Comparison of ENCODE assay signal across 8 cellular contexts in genomic region chr9:20640331-20641187, GRCh38. TPM values are rescaled to one million over a fixed set of nuclear protein-coding genes. Genes with fewer than 3 reads are reported as not detected.
DNase-seq lines count a peak whose midpoint lies in the region; ATAC-seq and TF ChIP-seq lines count a peak whose summit lies in the region.

No MANE protein-coding gene starts in this region.

- no peaks in the 10 kb centered on the region for H3K36me3 Mint-ChIP-seq in CD8-positive, alpha-beta memory T cell
- peaks cover 5% of the 10 kb centered on the region for H3K36me3 Mint-ChIP-seq in activated naive CD8-positive, alpha-beta T cell treated with anti-CD3 and anti-CD28 coated beads, Interleukin-2, amount 10 ng/mL, durations not matched to agents 7 days and 5 days

- H3K27me3 Mint-ChIP-seq in CD8-positive, alpha-beta memory T cell = peaks cover 2 to 3% of the 10 kb centered on the region in 2 donors
- peaks cover 2% of the 10 kb centered on the region for H3K27me3 Mint-ChIP-seq in activated naive CD8-positive, alpha-beta T cell treated with anti-CD3 and anti-CD28 coated beads, Interleukin-2, amount 10 ng/mL, durations not matched to agents 7 days and 5 days

- peak overlapping the region in 4 of 8 donors; percentile 3 to 68 (median 23) for H3K27ac Mint-ChIP-seq in CD8-positive, alpha-beta memory T cell
- peak overlapping the region; percentile 84 for H3K27ac Mint-ChIP-seq in activated naive CD8-positive, alpha-beta T cell treated with anti-CD3 and anti-CD28 coated beads, Interleukin-2, amount 10 ng/mL, durations not matched to agents 7 days and 5 days

- H3K36me3 ChIP-seq in CD8-positive, alpha-beta memory T cell (ENCODE audit: insufficient read depth, low read length) = no peaks in the 10 kb centered on the region

- no peaks in the 10 kb centered on the region for H3K9me3 Mint-ChIP-seq in CD8-positive, alpha-beta memory T cell
- no peaks in the 10 kb centered on the region for H3K9me3 Mint-ChIP-seq in activated naive CD8-positive, alpha-beta T cell treated with anti-CD3 and anti-CD28 coated beads, Interleukin-2, amount 10 ng/mL, durations not matched to agents 7 days and 5 days

- ATAC-seq in GM19397 (IDR thresholded peaks at IDR 0.05; ENCODE audit: unreplicated experiment) = peak; percentile 86
- peak; percentile 92 for ATAC-seq in HG03432 (IDR thresholded peaks at IDR 0.05; ENCODE audit: unreplicated experiment)
- ATAC-seq in activated naive CD8-positive, alpha-beta T cell treated with anti-CD3 and anti-CD28 coated beads, Interleukin-2, amount 10 ng/mL, durations not matched to agents 7 days and 5 days (ENCODE audit: low read depth) = peak; percentile 99

- peak overlapping the region; percentile 36 for H3K4me3 ChIP-seq in CD8-positive, alpha-beta memory T cell (ENCODE audit: low read length)

- DNase-seq in CD8-positive, alpha-beta memory T cell = peak; percentile 48 to 84 (median 67)
- DNase-seq in activated naive CD8-positive, alpha-beta T cell treated with anti-CD3 and anti-CD28 coated beads, Interleukin-2, amount 10 ng/mL, durations not matched to agents 7 days and 5 days = peak; percentile 66
- DNase-seq in midbrain (lab: John Stamatoyannopoulos, UW) (peak; percentile 17), superior temporal gyrus (ENCODE audit: extremely low spot score) (peak; percentile 73), SKM-1 treated with dmso at 0.1 percent for 144 hours (lab: John Stamatoyannopoulos, UW; ENCODE audit: unreplicated experiment) (no peak)

- CTCF ChIA-PET in CD8-positive, alpha-beta memory T cell (lab: Charles Lee) = interaction anchor here (0.8 kb wide), 1 partner anchor 11 kb away, joined by 3 read pairs; no protein-coding TSS in a partner anchor

- H3K4me1 ChIP-seq in CD8-positive, alpha-beta memory T cell (ENCODE audit: insufficient read depth, low read length) = peaks cover 17% of the 10 kb centered on the region

- peak; percentile 33; the same call in 1 of the 2 replicates for TF ChIP-seq POLR2A in Raji (IDR thresholded peaks at IDR 0.05; ENCODE audit: insufficient read depth, low read depth, low read length)

- no peaks in the 10 kb centered on the region for H3K9me3 ChIP-seq in CD8-positive, alpha-beta memory T cell (ENCODE audit: low read length)

- no peaks in the 10 kb centered on the region for H3K27me3 ChIP-seq in CD8-positive, alpha-beta memory T cell (ENCODE audit: insufficient read depth, low read length, poor library complexity, severe bottlenecking)

- no peak overlapping the region for H3K27ac ChIP-seq in CD8-positive, alpha-beta memory T cell (ENCODE audit: low read depth, low read length)

- H3K4me1 Mint-ChIP-seq in CD8-positive, alpha-beta memory T cell = peaks cover 9 to 12% (median 11%) of the 10 kb centered on the region in 3 donors
- H3K4me1 Mint-ChIP-seq in activated naive CD8-positive, alpha-beta T cell treated with anti-CD3 and anti-CD28 coated beads, Interleukin-2, amount 10 ng/mL, durations not matched to agents 7 days and 5 days = peaks cover 16% of the 10 kb centered on the region

- peak overlapping the region; percentile 1 to 70 (median 58) for H3K4me3 Mint-ChIP-seq in CD8-positive, alpha-beta memory T cell
- H3K4me3 Mint-ChIP-seq in activated naive CD8-positive, alpha-beta T cell treated with anti-CD3 and anti-CD28 coated beads, Interleukin-2, amount 10 ng/mL, durations not matched to agents 7 days and 5 days = peak overlapping the region; percentile 45

- POLR2A ChIA-PET in CD8-positive, alpha-beta memory T cell (lab: Charles Lee) = interaction anchor here (0.8 to 1.1 kb wide), 2 partner anchors 9 to 18 kb away, joined by 3 to 7 read pairs; partner anchors contain the start of gene MLLT3
- POLR2A ChIA-PET in activated naive CD8-positive, alpha-beta T cell treated with anti-CD3 and anti-CD28 coated beads, Interleukin-2, amount 10 ng/mL, durations not matched to agents 7 days and 5 days (lab: Charles Lee) = interaction anchor here (1.0 to 1.1 kb wide), 3 partner anchors 16 to 43 kb away, joined by 3 to 5 read pairs (median 4); partner anchors contain the start of genes FOCAD and MLLT3

RNA-seq across cellular contexts. Expression of gene MLLT3, which starts 18.3 kb away (rescaled TPM):
- 10 to 100 TPM; 36.8 to 37.0 TPM for total RNA-seq in CD8-positive, alpha-beta memory T cell
- 24.6 TPM for polyA plus RNA-seq in CD8-positive, alpha-beta memory T cell
- total RNA-seq in activated naive CD8-positive, alpha-beta T cell treated with anti-CD3 and anti-CD28 coated beads, Interleukin-2, amount 10 ng/mL, durations not matched to agents 7 days and 5 days = 100 to 1,000 TPM; 112 TPM

RNA-seq across cellular contexts. Expression of gene FOCAD, which starts 43.5 kb away (rescaled TPM):
- total RNA-seq in CD8-positive, alpha-beta memory T cell = 10 to 100 TPM; 24.8 to 25.9 TPM
- 16.1 TPM for polyA plus RNA-seq in CD8-positive, alpha-beta memory T cell
- total RNA-seq in activated naive CD8-positive, alpha-beta T cell treated with anti-CD3 and anti-CD28 coated beads, Interleukin-2, amount 10 ng/mL, durations not matched to agents 7 days and 5 days = 10 to 100 TPM; 21.2 to 28.3 TPM
